In the genomic region with DNA sequence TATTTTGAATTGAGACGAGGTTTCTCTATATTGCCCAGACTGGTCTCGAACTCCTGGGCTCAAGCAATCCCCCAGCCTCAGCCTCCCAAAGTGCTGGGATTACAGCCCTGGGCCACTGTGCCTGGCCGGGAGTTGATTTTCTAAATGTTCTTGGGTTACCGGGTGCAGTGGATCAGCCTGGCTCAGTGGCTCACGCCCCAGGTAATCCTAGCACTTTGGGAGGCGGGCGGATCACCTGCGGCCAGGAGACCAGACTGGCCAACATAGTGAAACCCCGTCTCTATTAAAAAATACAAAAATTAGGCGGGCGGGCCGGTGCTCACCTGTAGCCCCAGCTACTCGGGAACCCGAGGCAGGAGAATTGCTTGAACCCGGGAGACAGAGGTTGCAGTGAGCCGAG, we compare ENCODE assay signal across 31 cellular contexts.
DNase-seq lines count a peak whose midpoint lies in the region; ATAC-seq, FAIRE-seq and TF ChIP-seq lines count a peak whose summit lies in the region.
"Had no signal": no experiment of that assay in that cellular context is flagged by ENCODE, and none has a peak within 500 bp of the region (broad histone marks: within the 10 kb centered on the region; RNA-seq: fewer than 3 reads in every experiment).

No MANE protein-coding gene starts in this region.

- no peak for ATAC-seq in right cardiac atrium
- no peak for ATAC-seq in naive B cell (ENCODE audit: low read depth in 2 of 2)
- ATAC-seq in GM21515 (IDR thresholded peaks at IDR 0.05; ENCODE audit: unreplicated experiment): no peak
- ATAC-seq: activated CD4-positive, CD25-positive, alpha-beta regulatory T cell treated with anti-CD3 and anti-CD28 coated beads, Interleukin-2, amount 50 U/mL, for 24 hours; stimulated activated memory B cell treated with anti-CD40 and anti-IgM and Interleukin-4, amounts not matched to agents 10 μg/mL and 1 μg/mL and 100 μg/mL, for 72 hours had no signal

- TF ChIP-seq CTCF in right atrium auricular region (IDR thresholded peaks at IDR 0.05) (no peak), HFFc6 (IDR thresholded peaks at IDR 0.05) (no peak)

- DNase-seq in right cardiac atrium (peak in 2 of 3 donors; percentile 62 to 66), right atrium auricular region (ENCODE audit: low spot score) (no peak), naive B cell (no peak), HFFc6 (no peak), NCI-H1105 (lab: John Stamatoyannopoulos, UW) (no peak), GM19239 (ENCODE audit: insufficient read length, low spot score) (no peak)
- DNase-seq: activated CD4-positive, alpha-beta memory T cell treated with anti-CD3 and anti-CD28 coated beads for 36 hours; activated CD8-positive, alpha-beta memory T cell treated with anti-CD3 and anti-CD28 coated beads, Interleukin-2, amount 50 U/mL, for 4 hours; activated naive CD4-positive, alpha-beta T cell treated with anti-CD3 and anti-CD28 coated beads, Interleukin-2, amount 50 U/mL, for 16 hours; CD4-positive, alpha-beta T cell; central memory CD4-positive, alpha-beta T cell; dermis blood vessel endothelial cell; DMS 273 treated with DMSO at 0.1 percent for 48 hours; EL; left ventricle myocardium inferior; naive thymus-derived CD8-positive, alpha-beta T cell; NCI-H1048; NCI-H1930; SJCRH30; stimulated activated CD4-positive, alpha-beta T cell treated with anti-CD3 and anti-CD28 coated beads, Interleukin-4, amount 100 ng/mL, for 24 hours; testis; uterus had no signal

- H3K27me3 Mint-ChIP-seq in naive B cell (peaks cover 7 to 24% (median 24%) of the 10 kb centered on the region in 3 donors), HFFc6 (ENCODE audit: insufficient read depth) (peaks cover 11% of the 10 kb centered on the region)

- H3K4me3 ChIP-seq in right cardiac atrium (ENCODE audit: low read length) (no peak overlapping the region), right atrium auricular region (no peak overlapping the region), duodenal mucosa (ENCODE audit: low read depth in 1 of 2, low read length in 2 of 2) (peak overlapping the region in 1 of 2 donors; percentile 35)
- H3K4me3 ChIP-seq: SJCRH30 had no signal

- H3K27ac Mint-ChIP-seq in naive B cell (no peak overlapping the region), HFFc6 (no peak overlapping the region)
- H3K27ac Mint-ChIP-seq: activated CD4-positive, alpha-beta memory T cell treated with anti-CD3 and anti-CD28 coated beads for 36 hours; activated T-helper 1 cell treated with anti-CD3 and anti-CD28 coated beads, Interleukin-12 subunit alpha, Interleukin-12 subunit beta, Interleukin-2, Interleukin-4 antibody, amounts not matched to agents 30 ng/mL and 10 ng/mL and 1 ng/mL, durations not matched to agents 14 hours and 24 hours and 36 hours; CD4-positive, alpha-beta T cell; mesothelial cell of epicardium had no signal

- 89% methylated on average over 16 of the region's 16 CpGs for WGBS in right cardiac atrium

- H3K4me1 Mint-ChIP-seq in naive B cell (peaks cover 15 to 18% (median 16%) of the 10 kb centered on the region in 3 donors), HFFc6 (ENCODE audit: low read depth) (peaks cover 13% of the 10 kb centered on the region)

- H3K9ac ChIP-seq in duodenal mucosa (ENCODE audit: low read depth in 1 of 2, low read length in 2 of 2): peak overlapping the region in 1 of 2 donors; percentile 71

- H3K9me3 Mint-ChIP-seq in naive B cell (peaks cover 0 to 10% (median 5%) of the 10 kb centered on the region in 7 donors), HFFc6 (no peaks in the 10 kb centered on the region; the same call in 1 of the 2 replicates)

- H3K4me3 Mint-ChIP-seq in naive B cell: peak overlapping the region in 5 of 8 donors; percentile 42 to 86 (median 68)
- H3K4me3 Mint-ChIP-seq in HFFc6: no peak overlapping the region
- H3K4me3 Mint-ChIP-seq: activated CD4-positive, alpha-beta memory T cell treated with anti-CD3 and anti-CD28 coated beads for 36 hours had no signal

- H3K27ac ChIP-seq in right cardiac atrium (ENCODE audit: low read length) (no peak overlapping the region), right atrium auricular region (no peak overlapping the region), duodenal mucosa (ENCODE audit: low read depth, low read length) (peak overlapping the region; percentile 89)
- H3K27ac ChIP-seq: left ventricle myocardium inferior, SJCRH30, testis, uterus had no signal

- no peak for FAIRE-seq in GM19239 (lab: Jason Lieb, UNC)
- FAIRE-seq: A204.1, islet of Langerhans, TTC549 had no signal

- H3K36me3 Mint-ChIP-seq in naive B cell (peaks cover 0 to 7% of the 10 kb centered on the region in 2 donors), HFFc6 (ENCODE audit: low read depth) (no peaks in the 10 kb centered on the region)

- H3K4me1 ChIP-seq in right cardiac atrium (ENCODE audit: control insufficient read depth, insufficient read depth, low read length) (no peaks in the 10 kb centered on the region), right atrium auricular region (peaks cover 0 to 9% of the 10 kb centered on the region in 2 donors), duodenal mucosa (ENCODE audit: control insufficient read depth in 1 of 2, insufficient read depth in 2 of 2, low read length in 2 of 2) (peaks cover 25 to 28% of the 10 kb centered on the region in 2 donors)
- H3K4me1 ChIP-seq: SJCRH30, testis, uterus had no signal

- H3K9me3 ChIP-seq in right cardiac atrium (ENCODE audit: control insufficient read depth, low read length): no peaks in the 10 kb centered on the region
- no peaks in the 10 kb centered on the region for H3K9me3 ChIP-seq in right atrium auricular region
- H3K9me3 ChIP-seq in duodenal mucosa (ENCODE audit: control insufficient read depth in 1 of 2, low read length in 2 of 2): no peaks in the 10 kb centered on the region
- H3K9me3 ChIP-seq: left ventricle myocardium inferior, SJCRH30, testis, uterus had no signal

- H3K27me3 ChIP-seq in right cardiac atrium (ENCODE audit: control insufficient read depth, insufficient read depth) (no peaks in the 10 kb centered on the region), right atrium auricular region (no peaks in the 10 kb centered on the region), duodenal mucosa (ENCODE audit: control insufficient read depth in 1 of 2, insufficient read depth in 2 of 2, low read length in 2 of 2) (no peaks in the 10 kb centered on the region)
- H3K27me3 ChIP-seq: SJCRH30, testis, uterus had no signal

- H3K36me3 ChIP-seq in right atrium auricular region (no peaks in the 10 kb centered on the region), duodenal mucosa (ENCODE audit: control insufficient read depth in 1 of 2, insufficient read depth in 2 of 2, low read length in 2 of 2) (no peaks in the 10 kb centered on the region)
- H3K36me3 ChIP-seq: left ventricle myocardium inferior, SJCRH30, uterus had no signal

- intact Hi-C loops in right cardiac atrium (cut with DNase I): no loop called here

Comparison
In these comparisons a context has a peak if more than half of its experiments do, and no peak if none do; other contexts are left out.
1. DNase-seq: peak in right cardiac atrium (2 of 3); none in right atrium auricular region (single experiment), naive B cell (single experiment), HFFc6 (single experiment), NCI-H1105 (single experiment) and GM19239 (single experiment).